In the genomic region with DNA sequence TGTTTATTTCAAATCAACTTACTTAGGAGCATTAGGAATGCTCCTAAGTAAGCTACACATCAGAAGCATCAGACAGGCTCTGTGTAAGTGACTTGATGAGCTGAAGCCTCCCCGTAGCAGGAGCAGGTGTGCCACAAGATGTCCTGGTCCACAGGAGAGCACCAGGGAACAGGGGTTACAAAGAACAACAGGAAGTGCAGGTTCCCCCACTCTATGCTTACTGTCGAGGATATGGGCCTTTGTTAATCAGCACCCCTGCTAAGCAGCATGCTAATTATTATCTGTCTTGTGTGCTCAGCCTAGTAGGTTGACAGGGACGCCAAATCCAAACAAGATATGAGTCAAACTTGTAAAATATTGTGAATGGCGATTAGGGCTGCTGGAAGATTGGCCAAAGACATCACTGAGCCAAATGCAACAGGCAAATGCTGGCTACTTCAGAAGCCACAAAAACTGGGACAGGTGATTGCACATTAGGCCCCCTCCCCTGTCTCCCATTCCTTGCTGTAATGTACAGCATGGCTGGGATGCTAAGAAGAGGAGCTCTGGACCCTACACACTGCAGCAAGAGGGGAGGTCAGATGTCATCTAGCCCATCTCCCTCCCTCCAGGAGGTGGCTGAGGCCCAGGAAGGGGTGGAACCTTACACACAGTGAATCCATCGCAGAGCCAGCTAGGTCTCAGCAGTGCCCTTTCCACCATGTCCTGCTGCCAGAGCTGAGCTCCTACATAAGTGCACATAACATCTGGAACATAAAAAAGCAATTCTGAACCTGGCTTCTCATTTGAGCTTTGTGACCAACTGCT, we compare ENCODE assay signal across 1 cellular context.
TF ChIP-seq lines count a peak whose summit lies in the region.

No MANE protein-coding gene starts in this region.

TF ChIP-seq in GM23338, 12 proteins besides CTCF, POLR2A, EP300 and RAD21 (continued from another document):
- TF ChIP-seq, protein P1, sequence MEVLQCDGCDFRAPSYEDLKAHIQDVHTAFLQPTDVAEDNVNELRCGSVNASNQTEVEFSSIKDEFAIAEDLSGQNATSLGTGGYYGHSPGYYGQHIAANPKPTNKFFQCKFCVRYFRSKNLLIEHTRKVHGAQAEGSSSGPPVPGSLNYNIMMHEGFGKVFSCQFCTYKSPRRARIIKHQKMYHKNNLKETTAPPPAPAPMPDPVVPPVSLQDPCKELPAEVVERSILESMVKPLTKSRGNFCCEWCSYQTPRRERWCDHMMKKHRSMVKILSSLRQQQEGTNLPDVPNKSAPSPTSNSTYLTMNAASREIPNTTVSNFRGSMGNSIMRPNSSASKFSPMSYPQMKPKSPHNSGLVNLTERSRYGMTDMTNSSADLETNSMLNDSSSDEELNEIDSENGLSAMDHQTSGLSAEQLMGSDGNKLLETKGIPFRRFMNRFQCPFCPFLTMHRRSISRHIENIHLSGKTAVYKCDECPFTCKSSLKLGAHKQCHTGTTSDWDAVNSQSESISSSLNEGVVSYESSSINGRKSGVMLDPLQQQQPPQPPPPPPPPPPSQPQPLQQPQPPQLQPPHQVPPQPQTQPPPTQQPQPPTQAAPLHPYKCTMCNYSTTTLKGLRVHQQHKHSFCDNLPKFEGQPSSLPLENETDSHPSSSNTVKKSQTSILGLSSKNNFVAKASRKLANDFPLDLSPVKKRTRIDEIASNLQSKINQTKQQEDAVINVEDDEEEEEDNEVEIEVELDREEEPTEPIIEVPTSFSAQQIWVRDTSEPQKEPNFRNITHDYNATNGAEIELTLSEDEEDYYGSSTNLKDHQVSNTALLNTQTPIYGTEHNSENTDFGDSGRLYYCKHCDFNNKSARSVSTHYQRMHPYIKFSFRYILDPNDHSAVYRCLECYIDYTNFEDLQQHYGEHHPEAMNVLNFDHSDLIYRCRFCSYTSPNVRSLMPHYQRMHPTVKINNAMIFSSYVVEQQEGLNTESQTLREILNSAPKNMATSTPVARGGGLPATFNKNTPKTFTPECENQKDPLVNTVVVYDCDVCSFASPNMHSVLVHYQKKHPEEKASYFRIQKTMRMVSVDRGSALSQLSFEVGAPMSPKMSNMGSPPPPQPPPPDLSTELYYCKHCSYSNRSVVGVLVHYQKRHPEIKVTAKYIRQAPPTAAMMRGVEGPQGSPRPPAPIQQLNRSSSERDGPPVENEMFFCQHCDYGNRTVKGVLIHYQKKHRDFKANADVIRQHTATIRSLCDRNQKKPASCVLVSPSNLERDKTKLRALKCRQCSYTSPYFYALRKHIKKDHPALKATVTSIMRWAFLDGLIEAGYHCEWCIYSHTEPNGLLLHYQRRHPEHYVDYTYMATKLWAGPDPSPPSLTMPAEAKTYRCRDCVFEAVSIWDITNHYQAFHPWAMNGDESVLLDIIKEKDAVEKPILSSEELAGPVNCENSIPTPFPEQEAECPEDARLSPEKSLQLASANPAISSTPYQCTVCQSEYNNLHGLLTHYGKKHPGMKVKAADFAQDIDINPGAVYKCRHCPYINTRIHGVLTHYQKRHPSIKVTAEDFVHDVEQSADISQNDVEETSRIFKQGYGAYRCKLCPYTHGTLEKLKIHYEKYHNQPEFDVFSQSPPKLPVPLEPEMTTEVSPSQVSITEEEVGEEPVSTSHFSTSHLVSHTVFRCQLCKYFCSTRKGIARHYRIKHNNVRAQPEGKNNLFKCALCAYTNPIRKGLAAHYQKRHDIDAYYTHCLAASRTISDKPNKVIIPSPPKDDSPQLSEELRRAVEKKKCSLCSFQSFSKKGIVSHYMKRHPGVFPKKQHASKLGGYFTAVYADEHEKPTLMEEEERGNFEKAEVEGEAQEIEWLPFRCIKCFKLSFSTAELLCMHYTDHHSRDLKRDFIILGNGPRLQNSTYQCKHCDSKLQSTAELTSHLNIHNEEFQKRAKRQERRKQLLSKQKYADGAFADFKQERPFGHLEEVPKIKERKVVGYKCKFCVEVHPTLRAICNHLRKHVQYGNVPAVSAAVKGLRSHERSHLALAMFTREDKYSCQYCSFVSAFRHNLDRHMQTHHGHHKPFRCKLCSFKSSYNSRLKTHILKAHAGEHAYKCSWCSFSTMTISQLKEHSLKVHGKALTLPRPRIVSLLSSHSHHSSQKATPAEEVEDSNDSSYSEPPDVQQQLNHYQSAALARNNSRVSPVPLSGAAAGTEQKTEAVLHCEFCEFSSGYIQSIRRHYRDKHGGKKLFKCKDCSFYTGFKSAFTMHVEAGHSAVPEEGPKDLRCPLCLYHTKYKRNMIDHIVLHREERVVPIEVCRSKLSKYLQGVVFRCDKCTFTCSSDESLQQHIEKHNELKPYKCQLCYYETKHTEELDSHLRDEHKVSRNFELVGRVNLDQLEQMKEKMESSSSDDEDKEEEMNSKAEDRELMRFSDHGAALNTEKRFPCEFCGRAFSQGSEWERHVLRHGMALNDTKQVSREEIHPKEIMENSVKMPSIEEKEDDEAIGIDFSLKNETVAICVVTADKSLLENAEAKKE (CRISPR knock-in tag; IDR thresholded peaks at IDR 0.05): no peak
- no peak for TF ChIP-seq ZNF114 (CRISPR knock-in tag; IDR thresholded peaks at IDR 0.05)
- TF ChIP-seq EZH2phosphoT487 (IDR thresholded peaks at IDR 0.05; ENCODE audit: unreplicated experiment): no peak
- TF ChIP-seq JUNB (IDR thresholded peaks at IDR 0.05; ENCODE audit: unreplicated experiment): no peak
